In the genomic region with DNA sequence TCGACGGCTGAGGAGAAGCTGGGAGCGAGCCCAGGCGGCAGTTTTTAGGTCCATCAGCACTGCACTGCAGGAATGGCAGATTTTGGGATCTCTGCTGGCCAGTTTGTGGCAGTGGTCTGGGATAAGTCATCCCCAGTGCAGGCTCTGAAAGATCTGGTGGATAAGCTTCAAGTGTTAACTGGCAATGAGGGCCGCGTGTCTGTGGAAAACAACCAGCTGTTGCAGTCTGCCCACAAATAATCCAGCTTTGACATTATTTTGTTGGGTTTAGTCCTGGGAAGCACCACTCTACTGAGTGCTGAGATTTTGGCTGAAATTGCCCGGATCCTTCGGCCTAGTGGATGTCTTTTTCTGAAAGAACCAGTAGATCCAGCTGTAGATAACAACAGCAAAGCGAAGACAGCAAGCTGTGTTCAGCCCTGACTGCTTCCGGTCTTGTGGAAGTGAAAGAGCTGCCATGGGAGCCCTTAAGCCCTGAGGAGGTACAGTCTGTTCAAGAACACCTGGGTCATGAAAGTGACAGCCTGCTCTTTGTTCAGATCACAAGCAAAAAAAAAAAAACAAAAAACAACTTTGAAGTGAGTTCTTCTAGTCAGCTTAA, we compare ENCODE assay signal across 21 cellular contexts. TPM values are rescaled to one million over a fixed set of nuclear protein-coding genes. Genes with fewer than 3 reads are reported as not detected.
DNase-seq lines count a peak whose midpoint lies in the region; ATAC-seq and TF ChIP-seq lines count a peak whose summit lies in the region.
"Had no signal": no experiment of that assay in that cellular context is flagged by ENCODE, and none has a peak within 500 bp of the region (broad histone marks: within the 10 kb centered on the region; RNA-seq: fewer than 3 reads in every experiment).

No MANE protein-coding gene starts in this region.

- H3K36me3 ChIP-seq in upper lobe of right lung: no peaks in the 10 kb centered on the region
- H3K36me3 ChIP-seq: breast epithelium, left lung, thoracic aorta, WERI-Rb-1 had no signal

- H3K9me3 Mint-ChIP-seq in activated naive CD4-positive, alpha-beta T cell treated with anti-CD3 and anti-CD28 coated beads, Interleukin-2, amount 50 U/mL, for 24 hours: peaks cover 6% of the 10 kb centered on the region
- peaks cover 17% of the 10 kb centered on the region for H3K9me3 Mint-ChIP-seq in activated T-helper 1 cell treated with anti-CD3 and anti-CD28 coated beads, Interleukin-12 subunit alpha, Interleukin-12 subunit beta, Interleukin-2, Interleukin-4 antibody, amounts not matched to agents 30 ng/mL and 10 ng/mL and 1 ng/mL, durations not matched to agents 14 hours and 24 hours and 36 hours

- no peaks in the 10 kb centered on the region for H3K27me3 Mint-ChIP-seq in activated naive CD4-positive, alpha-beta T cell treated with anti-CD3 and anti-CD28 coated beads, Interleukin-2, amount 50 U/mL, for 24 hours
- H3K27me3 Mint-ChIP-seq in activated T-helper 1 cell treated with anti-CD3 and anti-CD28 coated beads, Interleukin-12 subunit alpha, Interleukin-12 subunit beta, Interleukin-2, Interleukin-4 antibody, amounts not matched to agents 30 ng/mL and 10 ng/mL and 1 ng/mL, durations not matched to agents 14 hours and 24 hours and 36 hours (ENCODE audit: insufficient read depth): peaks cover 12% of the 10 kb centered on the region

- H3K4me1 Mint-ChIP-seq in activated naive CD4-positive, alpha-beta T cell treated with anti-CD3 and anti-CD28 coated beads, Interleukin-2, amount 50 U/mL, for 24 hours: peaks cover 22% of the 10 kb centered on the region
- H3K4me1 Mint-ChIP-seq in activated T-helper 1 cell treated with anti-CD3 and anti-CD28 coated beads, Interleukin-12 subunit alpha, Interleukin-12 subunit beta, Interleukin-2, Interleukin-4 antibody, amounts not matched to agents 30 ng/mL and 10 ng/mL and 1 ng/mL, durations not matched to agents 14 hours and 24 hours and 36 hours (ENCODE audit: low read depth): peaks cover 21% of the 10 kb centered on the region
- H3K4me1 Mint-ChIP-seq: immature natural killer cell; stimulated activated memory B cell treated with anti-CD40 and anti-IgM and Interleukin-4, amounts not matched to agents 10 μg/mL and 1 μg/mL and 100 μg/mL, for 72 hours had no signal

- intact Hi-C loops in activated T-helper 1 cell treated with anti-CD3 and anti-CD28 coated beads, Interleukin-12 subunit alpha, Interleukin-12 subunit beta, Interleukin-2, Interleukin-4 antibody, amounts not matched to agents 30 ng/mL and 10 ng/mL and 1 ng/mL, durations not matched to agents 14 hours and 24 hours and 36 hours (cut with micrococcal nuclease): loop anchor here (5.0 kb wide), 1 partner anchor 37 kb away; no protein-coding TSS in a partner anchor
- intact Hi-C loops in upper lobe of right lung (cut with DNase I): no loop called here

- ATAC-seq in upper lobe of right lung: peak; percentile 23
- ATAC-seq in HG03571 (IDR thresholded peaks at IDR 0.05; ENCODE audit: unreplicated experiment): no peak
- ATAC-seq: stimulated activated memory B cell treated with anti-CD40 and anti-IgM and Interleukin-4, amounts not matched to agents 10 μg/mL and 1 μg/mL and 100 μg/mL, for 72 hours had no signal

- no peak overlapping the region for H3K4me3 ChIP-seq in upper lobe of right lung
- H3K4me3 ChIP-seq: breast epithelium, left lung, thoracic aorta had no signal

- H3K9me3 ChIP-seq in upper lobe of right lung: no peaks in the 10 kb centered on the region

- no peak overlapping the region for H3K27ac ChIP-seq in upper lobe of right lung
- H3K27ac ChIP-seq: breast epithelium, left lung, thoracic aorta, WERI-Rb-1 had no signal

- H3K4me3 Mint-ChIP-seq in activated naive CD4-positive, alpha-beta T cell treated with anti-CD3 and anti-CD28 coated beads, Interleukin-2, amount 50 U/mL, for 24 hours: no peak overlapping the region
- H3K4me3 Mint-ChIP-seq in activated T-helper 1 cell treated with anti-CD3 and anti-CD28 coated beads, Interleukin-12 subunit alpha, Interleukin-12 subunit beta, Interleukin-2, Interleukin-4 antibody, amounts not matched to agents 30 ng/mL and 10 ng/mL and 1 ng/mL, durations not matched to agents 14 hours and 24 hours and 36 hours: no peak overlapping the region
- H3K4me3 Mint-ChIP-seq: immature natural killer cell; stimulated activated memory B cell treated with anti-CD40 and anti-IgM and Interleukin-4, amounts not matched to agents 10 μg/mL and 1 μg/mL and 100 μg/mL, for 72 hours; T-helper 1 cell treated with Interleukin-12 subunit alpha and Interleukin-12 subunit beta and Interleukin-4 antibody, amounts not matched to agents 30 μg/mL and 1 μg/mL, for 36 hours had no signal

- H3K4me1 ChIP-seq in upper lobe of right lung: no peaks in the 10 kb centered on the region
- H3K4me1 ChIP-seq: breast epithelium had no signal

- no peak for TF ChIP-seq CTCF in upper lobe of right lung (IDR thresholded peaks at IDR 0.05)

- peak overlapping the region; percentile 3 for H3K27ac Mint-ChIP-seq in activated naive CD4-positive, alpha-beta T cell treated with anti-CD3 and anti-CD28 coated beads, Interleukin-2, amount 50 U/mL, for 24 hours
- H3K27ac Mint-ChIP-seq in activated T-helper 1 cell treated with anti-CD3 and anti-CD28 coated beads, Interleukin-12 subunit alpha, Interleukin-12 subunit beta, Interleukin-2, Interleukin-4 antibody, amounts not matched to agents 30 ng/mL and 10 ng/mL and 1 ng/mL, durations not matched to agents 14 hours and 24 hours and 36 hours: no peak overlapping the region
- H3K27ac Mint-ChIP-seq: immature natural killer cell; stimulated activated memory B cell treated with anti-CD40 and anti-IgM and Interleukin-4, amounts not matched to agents 10 μg/mL and 1 μg/mL and 100 μg/mL, for 72 hours; T-helper 1 cell treated with Interleukin-12 subunit alpha and Interleukin-12 subunit beta and Interleukin-4 antibody, amounts not matched to agents 30 μg/mL and 1 μg/mL, for 36 hours had no signal

- no peaks in the 10 kb centered on the region for H3K27me3 ChIP-seq in upper lobe of right lung

- peaks cover 5% of the 10 kb centered on the region for H3K36me3 Mint-ChIP-seq in activated naive CD4-positive, alpha-beta T cell treated with anti-CD3 and anti-CD28 coated beads, Interleukin-2, amount 50 U/mL, for 24 hours
- H3K36me3 Mint-ChIP-seq in activated T-helper 1 cell treated with anti-CD3 and anti-CD28 coated beads, Interleukin-12 subunit alpha, Interleukin-12 subunit beta, Interleukin-2, Interleukin-4 antibody, amounts not matched to agents 30 ng/mL and 10 ng/mL and 1 ng/mL, durations not matched to agents 14 hours and 24 hours and 36 hours (ENCODE audit: low read depth): peaks cover 4% of the 10 kb centered on the region

- no peak for DNase-seq in activated naive CD4-positive, alpha-beta T cell treated with Interleukin-2 at 50 U/mL for 16 hours
- DNase-seq in NCI-H2171 (lab: John Stamatoyannopoulos, UW): peak; percentile 12
- DNase-seq in activated T-helper 1 cell treated with anti-CD3 and anti-CD28 coated beads, Interleukin-12 subunit alpha, Interleukin-12 subunit beta, Interleukin-2, Interleukin-4 antibody, amounts not matched to agents 30 ng/mL and 10 ng/mL and 1 ng/mL, durations not matched to agents 14 hours and 24 hours and 36 hours (ENCODE audit: low spot score): peak; percentile 9
- no peak for DNase-seq in upper lobe of right lung
- no peak for DNase-seq in mucosa of gallbladder (ENCODE audit: low spot score)
- DNase-seq in NCI-H2029 treated with DMSO at 0.1 percent for 48 hours (lab: John Stamatoyannopoulos, UW): no peak
- DNase-seq: cortex of kidney, H7, immature natural killer cell, NCI-H1048, NCI-H2081 treated with DMSO at 0.1 percent for 48 hours, NCI-H510A treated with DMSO at 0.1 percent for 48 hours, Right ventricle myocardium superior, WERI-Rb-1 had no signal

RNA-seq across cellular contexts. Expression of a gene that starts 13.1 kb away (rescaled TPM):
- 275 TPM in 2 replicates for total RNA-seq in activated T-helper 1 cell treated with anti-CD3 and anti-CD28 coated beads, Interleukin-12 subunit alpha, Interleukin-12 subunit beta, Interleukin-2, Interleukin-4 antibody, amounts not matched to agents 30 ng/mL and 10 ng/mL and 1 ng/mL, durations not matched to agents 14 hours and 24 hours and 36 hours
- total RNA-seq in upper lobe of right lung: 114 TPM
- 101 TPM for total RNA-seq in mucosa of gallbladder

Comparison
In these comparisons a context has a peak if more than half of its experiments do, and no peak if none do; other contexts are left out.
1. DNase-seq: peak in NCI-H2171 (single experiment) and activated T-helper 1 cell treated with anti-CD3 and anti-CD28 coated beads, Interleukin-12 subunit alpha, Interleukin-12 subunit beta, Interleukin-2, Interleukin-4 antibody, amounts not matched to agents 30 ng/mL and 10 ng/mL and 1 ng/mL, durations not matched to agents 14 hours and 24 hours and 36 hours (single experiment); none in activated naive CD4-positive, alpha-beta T cell treated with Interleukin-2 at 50 U/mL for 16 hours (single experiment), upper lobe of right lung (single experiment), mucosa of gallbladder (single experiment) and NCI-H2029 treated with DMSO at 0.1 percent for 48 hours (single experiment).